ENCODE assay signal across 8 cellular contexts in genomic region chr1:151790071-151790939, GRCh38. TPM values are rescaled to one million over a fixed set of nuclear protein-coding genes. Genes with fewer than 3 reads are reported as not detected.
DNase-seq lines count a peak whose midpoint lies in the region; ATAC-seq and FAIRE-seq lines count a peak whose summit lies in the region.

A gene with protein sequence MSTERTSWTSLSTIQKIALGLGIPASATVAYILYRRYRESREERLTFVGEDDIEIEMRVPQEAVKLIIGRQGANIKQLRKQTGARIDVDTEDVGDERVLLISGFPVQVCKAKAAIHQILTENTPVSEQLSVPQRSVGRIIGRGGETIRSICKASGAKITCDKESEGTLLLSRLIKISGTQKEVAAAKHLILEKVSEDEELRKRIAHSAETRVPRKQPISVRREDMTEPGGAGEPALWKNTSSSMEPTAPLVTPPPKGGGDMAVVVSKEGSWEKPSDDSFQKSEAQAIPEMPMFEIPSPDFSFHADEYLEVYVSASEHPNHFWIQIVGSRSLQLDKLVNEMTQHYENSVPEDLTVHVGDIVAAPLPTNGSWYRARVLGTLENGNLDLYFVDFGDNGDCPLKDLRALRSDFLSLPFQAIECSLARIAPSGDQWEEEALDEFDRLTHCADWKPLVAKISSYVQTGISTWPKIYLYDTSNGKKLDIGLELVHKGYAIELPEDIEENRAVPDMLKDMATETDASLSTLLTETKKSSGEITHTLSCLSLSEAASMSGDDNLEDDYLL (minus strand): TSS chr1:151790500. CDS start chr1:151783022, 7,478 bp downstream.

- H3K9me3 ChIP-seq in mesodermal cell (ENCODE audit: control insufficient read depth, low read length), result no peaks in the 10 kb centered on the region

- peak; percentile 99 for FAIRE-seq in endometrium (lab: Jason Lieb, UNC)

- H3K27ac ChIP-seq in mesodermal cell (ENCODE audit: low read depth, low read length, severe bottlenecking), result peak within 1 kb of the TSS; percentile 73

- peak; percentile 94 for ATAC-seq in GM21381 (IDR thresholded peaks at IDR 0.05; ENCODE audit: unreplicated experiment)

- in situ Hi-C loops in Caki2 (cut with HindIII; ENCODE audit: low pct_unique_long_range_greater_than_20kb, low sequenced_read_pairs), result no loop called here

- no peaks in the 10 kb centered on the region for H3K4me1 ChIP-seq in mesodermal cell (ENCODE audit: control insufficient read depth, insufficient read depth, low read length, poor library complexity, severe bottlenecking)

- peak; percentile 99 for DNase-seq in Caki2 (ENCODE audit: low read depth)
- peak in 75 of 76 experiments; percentile 38 to 99 (median 98) for DNase-seq in HUDEP-2 (lab: John Stamatoyannopoulos, UW; ENCODE audit: unreplicated experiment in 76 of 76)
- DNase-seq in NOMO-1 treated with dmso at 0.1 percent for 144 hours (lab: John Stamatoyannopoulos, UW; ENCODE audit: unreplicated experiment), result peak; percentile 100
- peak; percentile 97 for DNase-seq in activated CD8-positive, alpha-beta memory T cell treated with anti-CD3 and anti-CD28 coated beads, Interleukin-2, amount 50 U/mL, for 1 hour (ENCODE audit: extremely low read depth)
- peak; percentile 98 for DNase-seq in stimulated activated CD8-positive, alpha-beta memory T cell treated with anti-CD3 and anti-CD28 coated beads, Interleukin-15, amount 100 ng/mL, for 4 hours (ENCODE audit: low read depth in 2 of 2)

- peak within 1 kb of the TSS; percentile 77 for H3K4me3 ChIP-seq in mesodermal cell (ENCODE audit: extremely low read depth, insufficient read depth, low read length, poor library complexity, severe bottlenecking)

- H3K36me3 ChIP-seq in mesodermal cell (ENCODE audit: control insufficient read depth, insufficient read depth, low read length), result no peaks in the 10 kb centered on the region

- 0% methylated on average over 40 to 55 of the region's 58 CpGs for WGBS in mesodermal cell (ENCODE audit: insufficient coverage in 2 of 2), 2 experiments

RNA-seq across cellular contexts. Expression of the gene that starts here (rescaled TPM):
- 5.6 and 9.1 TPM in 2 replicates for total RNA-seq in Caki2 (2014; rRNA removed; shearing (Covaris generic); ENCODE audit: low replicate concordance)
- polyA plus RNA-seq in mesodermal cell (2013, experiment 1 of 2), result 16.7 TPM
- polyA plus RNA-seq in mesodermal cell (2013, experiment 2 of 2), result 15.5 TPM

Comparison
In these comparisons a context has a peak if more than half of its experiments do, and no peak if none do; other contexts are left out.
1. Peak in every context shown above with its lines: DNase-seq, ATAC-seq, H3K4me3 ChIP-seq and H3K27ac ChIP-seq.